14 cellular contexts compared by ENCODE assay signal in genomic region chr1:172874950-172875349, GRCh38.
DNase-seq lines count a peak whose midpoint lies in the region; ATAC-seq and TF ChIP-seq lines count a peak whose summit lies in the region.
"Had no signal": no experiment of that assay in that cellular context is flagged by ENCODE, and none has a peak within 500 bp of the region (broad histone marks: within the 10 kb centered on the region; RNA-seq: fewer than 3 reads in every experiment).

No MANE protein-coding gene starts in this region.

- CTCF ChIA-PET in Caco-2 (lab: Charles Lee) = no interaction called here

- WGBS in esophagus muscularis mucosa = 59% methylated on average over 1 of the region's 1 CpG
- WGBS in upper lobe of left lung, 2 donors = 43 to 47% methylated on average over 1 of the region's 1 CpG

- TF ChIP-seq CTCF in esophagus muscularis mucosa (IDR thresholded peaks at IDR 0.05) (no peak), Caco-2 (IDR thresholded peaks at IDR 0.05; ENCODE audit: insufficient read depth in 1 of 2, low read depth in 1 of 2, low read length in 1 of 2, severe bottlenecking in 1 of 2, unreplicated experiment in 1 of 2) (no peak), upper lobe of left lung (IDR thresholded peaks at IDR 0.05) (no peak)

- H3K36me3 Mint-ChIP-seq in activated naive CD4-positive, alpha-beta T cell treated with anti-CD3 and anti-CD28 coated beads, Interleukin-2, amount 50 U/mL, for 72 hours = peaks cover 0 to 7% of the 10 kb centered on the region in 2 donors
- peaks cover 7% of the 10 kb centered on the region for H3K36me3 Mint-ChIP-seq in activated naive CD8-positive, alpha-beta T cell treated with anti-CD3 and anti-CD28 coated beads, Interleukin-2, amount 10 ng/mL, durations not matched to agents 7 days and 5 days
- H3K36me3 Mint-ChIP-seq in Caco-2 (ENCODE audit: insufficient read depth, unreplicated experiment) = no peaks in the 10 kb centered on the region

- H3K27me3 ChIP-seq in esophagus muscularis mucosa (no peaks in the 10 kb centered on the region), Caco-2 (replicated peaks; ENCODE audit: control insufficient read depth, insufficient read depth, low read length) (no peaks in the 10 kb centered on the region), upper lobe of left lung (no peaks in the 10 kb centered on the region)

- no peak overlapping the region for H3K4me3 ChIP-seq in esophagus muscularis mucosa
- H3K4me3 ChIP-seq in Caco-2 (ENCODE audit: low read depth, low read length) = no peak overlapping the region
- H3K4me3 ChIP-seq in upper lobe of left lung = no peak overlapping the region

- no peaks in the 10 kb centered on the region for H3K4me1 ChIP-seq in esophagus muscularis mucosa
- peaks cover 15% of the 10 kb centered on the region for H3K4me1 ChIP-seq in Caco-2
- H3K4me1 ChIP-seq in upper lobe of left lung = no peaks in the 10 kb centered on the region

- DNase-seq in activated naive CD4-positive, alpha-beta T cell treated with anti-CD3 and anti-CD28 coated beads, Interleukin-2, amount 50 U/mL, for 72 hours (ENCODE audit: low spot score in 2 of 2) = no peak
- DNase-seq in activated naive CD4-positive, alpha-beta T cell treated with anti-CD3 and anti-CD28 coated beads, Interleukin-2, amount 50 U/mL, for 16 hours = no peak
- no peak for DNase-seq in activated naive CD8-positive, alpha-beta T cell treated with anti-CD3 and anti-CD28 coated beads, Interleukin-2, amount 10 ng/mL, durations not matched to agents 7 days and 5 days
- DNase-seq in stimulated activated naive CD8-positive, alpha-beta T cell treated with anti-CD3 and anti-CD28 coated beads, Interleukin-15, amount 100 ng/mL, for 72 hours = peak in 1 of 2 donors; percentile 59
- DNase-seq in esophagus muscularis mucosa (ENCODE audit: extremely low spot score) = no peak
- DNase-seq in Caco-2 = no peak
- DNase-seq in upper lobe of left lung = no peak
- DNase-seq: amniotic stem cell, NCI-H1092, NCI-H446 had no signal

- H3K36me3 ChIP-seq in esophagus muscularis mucosa (no peaks in the 10 kb centered on the region), Caco-2 (ENCODE audit: control insufficient read depth, insufficient read depth, low read length) (no peaks in the 10 kb centered on the region), upper lobe of left lung (no peaks in the 10 kb centered on the region)

- H3K9me3 ChIP-seq in esophagus muscularis mucosa = no peaks in the 10 kb centered on the region
- peaks cover 4% of the 10 kb centered on the region; the same call in 1 of the 2 replicates for H3K9me3 ChIP-seq in Caco-2
- H3K9me3 ChIP-seq in upper lobe of left lung = no peaks in the 10 kb centered on the region

- TF ChIP-seq POLR2A in esophagus muscularis mucosa (IDR thresholded peaks at IDR 0.05; ENCODE audit: low read depth) (no peak), upper lobe of left lung (IDR thresholded peaks at IDR 0.05) (no peak)

- no peak overlapping the region for H3K27ac Mint-ChIP-seq in activated naive CD4-positive, alpha-beta T cell treated with anti-CD3 and anti-CD28 coated beads, Interleukin-2, amount 50 U/mL, for 72 hours
- no peak overlapping the region for H3K27ac Mint-ChIP-seq in activated naive CD8-positive, alpha-beta T cell treated with anti-CD3 and anti-CD28 coated beads, Interleukin-2, amount 10 ng/mL, durations not matched to agents 7 days and 5 days
- H3K27ac Mint-ChIP-seq in stimulated activated naive CD8-positive, alpha-beta T cell treated with anti-CD3 and anti-CD28 coated beads, Interleukin-15, amount 100 ng/mL, for 72 hours = no peak overlapping the region
- no peak overlapping the region for H3K27ac Mint-ChIP-seq in Caco-2 (ENCODE audit: unreplicated experiment)
- H3K27ac Mint-ChIP-seq: dendritic cell treated with granulocyte-macrophage colony-stimulating factor and Interleukin-4, amounts not matched to agents 40 ng/mL and 50 ng/mL, for 4 days; T-helper 1 cell treated with Interleukin-12 subunit alpha and Interleukin-12 subunit beta and Interleukin-4 antibody, amounts not matched to agents 30 μg/mL and 1 μg/mL, for 36 hours had no signal

- peaks cover 2% of the 10 kb centered on the region for H3K27me3 Mint-ChIP-seq in activated naive CD8-positive, alpha-beta T cell treated with anti-CD3 and anti-CD28 coated beads, Interleukin-2, amount 10 ng/mL, durations not matched to agents 7 days and 5 days
- peaks cover 16% of the 10 kb centered on the region for H3K27me3 Mint-ChIP-seq in stimulated activated naive CD8-positive, alpha-beta T cell treated with anti-CD3 and anti-CD28 coated beads, Interleukin-15, amount 100 ng/mL, for 72 hours
- H3K27me3 Mint-ChIP-seq in Caco-2 (ENCODE audit: insufficient read depth, unreplicated experiment) = no peaks in the 10 kb centered on the region
- H3K27me3 Mint-ChIP-seq: dendritic cell treated with granulocyte-macrophage colony-stimulating factor and Interleukin-4, amounts not matched to agents 40 ng/mL and 50 ng/mL, for 4 days had no signal

- POLR2A ChIA-PET in activated naive CD8-positive, alpha-beta T cell treated with anti-CD3 and anti-CD28 coated beads, Interleukin-2, amount 10 ng/mL, durations not matched to agents 7 days and 5 days (lab: Charles Lee) = no interaction called here
- POLR2A ChIA-PET in Caco-2 (lab: Charles Lee) = no interaction called here

- no peak overlapping the region for H3K4me3 Mint-ChIP-seq in activated naive CD8-positive, alpha-beta T cell treated with anti-CD3 and anti-CD28 coated beads, Interleukin-2, amount 10 ng/mL, durations not matched to agents 7 days and 5 days
- H3K4me3 Mint-ChIP-seq in stimulated activated naive CD8-positive, alpha-beta T cell treated with anti-CD3 and anti-CD28 coated beads, Interleukin-15, amount 100 ng/mL, for 72 hours = peak overlapping the region in 1 of 2 donors; percentile 4
- no peak overlapping the region for H3K4me3 Mint-ChIP-seq in Caco-2 (ENCODE audit: unreplicated experiment)
- H3K4me3 Mint-ChIP-seq: dendritic cell treated with granulocyte-macrophage colony-stimulating factor and Interleukin-4, amounts not matched to agents 40 ng/mL and 50 ng/mL, for 4 days; T-helper 1 cell treated with Interleukin-12 subunit alpha and Interleukin-12 subunit beta and Interleukin-4 antibody, amounts not matched to agents 30 μg/mL and 1 μg/mL, for 36 hours had no signal

- ATAC-seq in activated naive CD4-positive, alpha-beta T cell treated with anti-CD3 and anti-CD28 coated beads, Interleukin-2, amount 50 U/mL, for 72 hours = peak; percentile 87 to 94
- ATAC-seq in HG02678 (IDR thresholded peaks at IDR 0.05; ENCODE audit: unreplicated experiment) = peak; percentile 64
- ATAC-seq in activated naive CD8-positive, alpha-beta T cell treated with anti-CD3 and anti-CD28 coated beads, Interleukin-2, amount 10 ng/mL, durations not matched to agents 7 days and 5 days (ENCODE audit: low read depth) = peak; percentile 70
- peak; percentile 87 for ATAC-seq in stimulated activated naive CD8-positive, alpha-beta T cell treated with anti-CD3 and anti-CD28 coated beads, Interleukin-15, amount 100 ng/mL, for 72 hours
- no peak for ATAC-seq in upper lobe of left lung (ENCODE audit: low FRiP score in 2 of 2)
- ATAC-seq: Panc1 had no signal

- no peak for TF ChIP-seq EP300 in esophagus muscularis mucosa (IDR thresholded peaks at IDR 0.05)
- no peak for TF ChIP-seq EP300 in upper lobe of left lung (IDR thresholded peaks at IDR 0.05)

- H3K9me3 Mint-ChIP-seq in activated naive CD4-positive, alpha-beta T cell treated with anti-CD3 and anti-CD28 coated beads, Interleukin-2, amount 50 U/mL, for 72 hours = no peaks in the 10 kb centered on the region
- peaks cover 5% of the 10 kb centered on the region for H3K9me3 Mint-ChIP-seq in activated naive CD8-positive, alpha-beta T cell treated with anti-CD3 and anti-CD28 coated beads, Interleukin-2, amount 10 ng/mL, durations not matched to agents 7 days and 5 days
- peaks cover 5 to 6% of the 10 kb centered on the region in 2 donors for H3K9me3 Mint-ChIP-seq in stimulated activated naive CD8-positive, alpha-beta T cell treated with anti-CD3 and anti-CD28 coated beads, Interleukin-15, amount 100 ng/mL, for 72 hours
- no peaks in the 10 kb centered on the region for H3K9me3 Mint-ChIP-seq in Caco-2 (ENCODE audit: unreplicated experiment)
- H3K9me3 Mint-ChIP-seq: dendritic cell treated with granulocyte-macrophage colony-stimulating factor and Interleukin-4, amounts not matched to agents 40 ng/mL and 50 ng/mL, for 4 days; T-helper 1 cell treated with Interleukin-12 subunit alpha and Interleukin-12 subunit beta and Interleukin-4 antibody, amounts not matched to agents 30 μg/mL and 1 μg/mL, for 36 hours had no signal

- intact Hi-C loops in esophagus muscularis mucosa (cut with DNase I) = no loop called here
- intact Hi-C loops in Caco-2 (cut with micrococcal nuclease; ENCODE audit: unreplicated experiment) = no loop called here

- no TSS peak for BruUV-seq in Caco-2 (replicated peaks; lab: Mats Ljungman, UMichigan)

- peaks cover 29% of the 10 kb centered on the region for H3K4me1 Mint-ChIP-seq in activated naive CD8-positive, alpha-beta T cell treated with anti-CD3 and anti-CD28 coated beads, Interleukin-2, amount 10 ng/mL, durations not matched to agents 7 days and 5 days
- H3K4me1 Mint-ChIP-seq in stimulated activated naive CD8-positive, alpha-beta T cell treated with anti-CD3 and anti-CD28 coated beads, Interleukin-15, amount 100 ng/mL, for 72 hours = peaks cover 49% of the 10 kb centered on the region
- peaks cover 15% of the 10 kb centered on the region for H3K4me1 Mint-ChIP-seq in Caco-2 (ENCODE audit: low read depth, unreplicated experiment)

- no peak overlapping the region for H3K27ac ChIP-seq in esophagus muscularis mucosa (replicated peaks in 1 of 4)
- no peak overlapping the region for H3K27ac ChIP-seq in upper lobe of left lung

Comparison
In these comparisons a context has a peak if more than half of its experiments do, and no peak if none do; other contexts are left out.
1. ATAC-seq: peak in activated naive CD4-positive, alpha-beta T cell treated with anti-CD3 and anti-CD28 coated beads, Interleukin-2, amount 50 U/mL, for 72 hours (2 of 2), HG02678 (single experiment), activated naive CD8-positive, alpha-beta T cell treated with anti-CD3 and anti-CD28 coated beads, Interleukin-2, amount 10 ng/mL, durations not matched to agents 7 days and 5 days (single experiment) and stimulated activated naive CD8-positive, alpha-beta T cell treated with anti-CD3 and anti-CD28 coated beads, Interleukin-15, amount 100 ng/mL, for 72 hours (single experiment); none in upper lobe of left lung (0 of 2).